1 cellular context compared by ENCODE assay signal in the genomic region with DNA sequence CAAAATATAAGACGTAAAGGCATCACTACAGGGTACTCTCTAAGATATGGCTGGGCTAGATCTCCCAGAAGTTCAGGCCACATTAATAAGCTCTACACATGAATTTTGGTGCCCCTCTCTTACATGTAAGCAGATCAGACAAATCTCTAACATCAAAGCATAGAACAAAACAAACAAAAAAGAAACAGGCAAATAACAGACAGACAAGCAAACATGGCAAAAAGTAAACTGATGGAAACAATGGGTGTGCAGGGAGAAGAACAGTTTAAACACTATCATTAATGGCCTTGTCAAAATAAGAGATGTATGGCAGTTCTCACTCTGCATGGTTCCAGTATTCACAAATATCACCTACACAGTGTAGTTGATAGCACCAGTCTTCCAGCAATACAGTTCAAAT.
TF ChIP-seq lines count a peak whose summit lies in the region.

No MANE protein-coding gene starts in this region.

TF ChIP-seq in GM23338, 12 proteins besides CTCF, POLR2A, EP300 and RAD21 (continued from another document):
- TF ChIP-seq, protein P1, sequence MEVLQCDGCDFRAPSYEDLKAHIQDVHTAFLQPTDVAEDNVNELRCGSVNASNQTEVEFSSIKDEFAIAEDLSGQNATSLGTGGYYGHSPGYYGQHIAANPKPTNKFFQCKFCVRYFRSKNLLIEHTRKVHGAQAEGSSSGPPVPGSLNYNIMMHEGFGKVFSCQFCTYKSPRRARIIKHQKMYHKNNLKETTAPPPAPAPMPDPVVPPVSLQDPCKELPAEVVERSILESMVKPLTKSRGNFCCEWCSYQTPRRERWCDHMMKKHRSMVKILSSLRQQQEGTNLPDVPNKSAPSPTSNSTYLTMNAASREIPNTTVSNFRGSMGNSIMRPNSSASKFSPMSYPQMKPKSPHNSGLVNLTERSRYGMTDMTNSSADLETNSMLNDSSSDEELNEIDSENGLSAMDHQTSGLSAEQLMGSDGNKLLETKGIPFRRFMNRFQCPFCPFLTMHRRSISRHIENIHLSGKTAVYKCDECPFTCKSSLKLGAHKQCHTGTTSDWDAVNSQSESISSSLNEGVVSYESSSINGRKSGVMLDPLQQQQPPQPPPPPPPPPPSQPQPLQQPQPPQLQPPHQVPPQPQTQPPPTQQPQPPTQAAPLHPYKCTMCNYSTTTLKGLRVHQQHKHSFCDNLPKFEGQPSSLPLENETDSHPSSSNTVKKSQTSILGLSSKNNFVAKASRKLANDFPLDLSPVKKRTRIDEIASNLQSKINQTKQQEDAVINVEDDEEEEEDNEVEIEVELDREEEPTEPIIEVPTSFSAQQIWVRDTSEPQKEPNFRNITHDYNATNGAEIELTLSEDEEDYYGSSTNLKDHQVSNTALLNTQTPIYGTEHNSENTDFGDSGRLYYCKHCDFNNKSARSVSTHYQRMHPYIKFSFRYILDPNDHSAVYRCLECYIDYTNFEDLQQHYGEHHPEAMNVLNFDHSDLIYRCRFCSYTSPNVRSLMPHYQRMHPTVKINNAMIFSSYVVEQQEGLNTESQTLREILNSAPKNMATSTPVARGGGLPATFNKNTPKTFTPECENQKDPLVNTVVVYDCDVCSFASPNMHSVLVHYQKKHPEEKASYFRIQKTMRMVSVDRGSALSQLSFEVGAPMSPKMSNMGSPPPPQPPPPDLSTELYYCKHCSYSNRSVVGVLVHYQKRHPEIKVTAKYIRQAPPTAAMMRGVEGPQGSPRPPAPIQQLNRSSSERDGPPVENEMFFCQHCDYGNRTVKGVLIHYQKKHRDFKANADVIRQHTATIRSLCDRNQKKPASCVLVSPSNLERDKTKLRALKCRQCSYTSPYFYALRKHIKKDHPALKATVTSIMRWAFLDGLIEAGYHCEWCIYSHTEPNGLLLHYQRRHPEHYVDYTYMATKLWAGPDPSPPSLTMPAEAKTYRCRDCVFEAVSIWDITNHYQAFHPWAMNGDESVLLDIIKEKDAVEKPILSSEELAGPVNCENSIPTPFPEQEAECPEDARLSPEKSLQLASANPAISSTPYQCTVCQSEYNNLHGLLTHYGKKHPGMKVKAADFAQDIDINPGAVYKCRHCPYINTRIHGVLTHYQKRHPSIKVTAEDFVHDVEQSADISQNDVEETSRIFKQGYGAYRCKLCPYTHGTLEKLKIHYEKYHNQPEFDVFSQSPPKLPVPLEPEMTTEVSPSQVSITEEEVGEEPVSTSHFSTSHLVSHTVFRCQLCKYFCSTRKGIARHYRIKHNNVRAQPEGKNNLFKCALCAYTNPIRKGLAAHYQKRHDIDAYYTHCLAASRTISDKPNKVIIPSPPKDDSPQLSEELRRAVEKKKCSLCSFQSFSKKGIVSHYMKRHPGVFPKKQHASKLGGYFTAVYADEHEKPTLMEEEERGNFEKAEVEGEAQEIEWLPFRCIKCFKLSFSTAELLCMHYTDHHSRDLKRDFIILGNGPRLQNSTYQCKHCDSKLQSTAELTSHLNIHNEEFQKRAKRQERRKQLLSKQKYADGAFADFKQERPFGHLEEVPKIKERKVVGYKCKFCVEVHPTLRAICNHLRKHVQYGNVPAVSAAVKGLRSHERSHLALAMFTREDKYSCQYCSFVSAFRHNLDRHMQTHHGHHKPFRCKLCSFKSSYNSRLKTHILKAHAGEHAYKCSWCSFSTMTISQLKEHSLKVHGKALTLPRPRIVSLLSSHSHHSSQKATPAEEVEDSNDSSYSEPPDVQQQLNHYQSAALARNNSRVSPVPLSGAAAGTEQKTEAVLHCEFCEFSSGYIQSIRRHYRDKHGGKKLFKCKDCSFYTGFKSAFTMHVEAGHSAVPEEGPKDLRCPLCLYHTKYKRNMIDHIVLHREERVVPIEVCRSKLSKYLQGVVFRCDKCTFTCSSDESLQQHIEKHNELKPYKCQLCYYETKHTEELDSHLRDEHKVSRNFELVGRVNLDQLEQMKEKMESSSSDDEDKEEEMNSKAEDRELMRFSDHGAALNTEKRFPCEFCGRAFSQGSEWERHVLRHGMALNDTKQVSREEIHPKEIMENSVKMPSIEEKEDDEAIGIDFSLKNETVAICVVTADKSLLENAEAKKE (CRISPR knock-in tag; IDR thresholded peaks at IDR 0.05) = no peak
- TF ChIP-seq POLR2AphosphoS5 (IDR thresholded peaks at IDR 0.05; ENCODE audit: low read depth) = no peak
- no peak for TF ChIP-seq ZNF114 (CRISPR knock-in tag; IDR thresholded peaks at IDR 0.05)
- TF ChIP-seq EZH2phosphoT487 (IDR thresholded peaks at IDR 0.05; ENCODE audit: unreplicated experiment) = no peak
- no peak for TF ChIP-seq EZH2 (IDR thresholded peaks at IDR 0.05; ENCODE audit: low read depth, unreplicated experiment)
- no peak for TF ChIP-seq STAT1 (IDR thresholded peaks at IDR 0.05; ENCODE audit: unreplicated experiment)
- no peak for TF ChIP-seq JUNB (IDR thresholded peaks at IDR 0.05; ENCODE audit: unreplicated experiment)
- no peak for TF ChIP-seq REST (IDR thresholded peaks at IDR 0.05; ENCODE audit: unreplicated experiment)
